15 cellular contexts compared by ENCODE assay signal in the genomic region with DNA sequence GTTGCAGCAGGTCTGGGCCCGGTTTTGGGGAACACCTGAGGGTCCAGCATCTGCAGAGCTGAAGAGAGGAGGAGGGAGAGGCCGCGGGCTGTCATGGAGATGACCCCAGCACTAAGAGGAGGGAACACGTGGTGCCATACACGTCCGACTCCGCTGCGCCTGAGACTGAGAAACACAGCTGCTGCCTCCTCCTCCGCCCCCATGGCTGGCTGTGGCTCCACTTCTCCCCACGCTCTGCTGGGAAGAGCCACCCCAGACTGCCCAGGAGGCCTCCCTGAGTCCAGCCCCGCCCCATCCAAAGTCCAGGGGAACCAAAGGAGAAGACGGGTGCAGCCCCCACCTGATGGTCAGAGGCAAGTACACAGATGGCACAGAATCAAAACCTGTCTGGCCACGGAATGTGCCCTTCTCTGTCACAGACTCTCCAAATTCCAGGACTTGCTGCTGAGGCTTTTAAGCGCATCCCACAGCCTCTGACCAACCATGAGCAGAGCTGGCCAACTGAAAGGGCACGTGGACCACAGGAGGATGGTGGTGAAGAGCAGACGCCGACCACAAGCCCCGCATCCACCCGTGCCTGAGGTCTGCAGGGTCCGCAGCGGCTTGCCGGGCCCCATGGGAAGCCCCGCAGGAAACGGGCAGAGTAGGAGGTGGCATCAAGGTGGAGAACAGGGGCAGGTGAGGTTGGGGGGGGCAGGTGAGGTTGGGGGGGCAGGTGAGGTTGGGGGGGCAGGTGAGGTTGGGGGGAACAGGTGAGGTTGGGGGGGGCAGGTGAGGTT.
"Had no signal": no experiment of that assay in that cellular context is flagged by ENCODE, and none has a peak within 500 bp of the region (broad histone marks: within the 10 kb centered on the region; RNA-seq: fewer than 3 reads in every experiment).

No MANE protein-coding gene starts in this region.

- H3K4me2 ChIP-seq: smooth muscle cell had no signal

- ATAC-seq: activated CD4-positive, CD25-positive, alpha-beta regulatory T cell treated with anti-CD3 and anti-CD28 coated beads, Interleukin-2, amount 50 U/mL, for 24 hours; naive thymus-derived CD8-positive, alpha-beta T cell; stimulated activated naive B cell treated with anti-CD40 and anti-IgM and Interleukin-4, amounts not matched to agents 10 μg/mL and 1 μg/mL and 100 μg/mL, for 72 hours had no signal

- H3K4me3 ChIP-seq: psoas muscle, smooth muscle cell had no signal

- DNase-seq: activated CD4-positive, alpha-beta T cell treated with anti-CD3 and anti-CD28 coated beads, Interleukin-2, amount 50 U/mL, for 4 hours; activated effector memory CD4-positive, alpha-beta T cell treated with anti-CD3 and anti-CD28 coated beads, Interleukin-2, amount 50 U/mL, for 16 hours; activated naive CD8-positive, alpha-beta T cell treated with anti-CD3 and anti-CD28 coated beads for 36 hours; activated T-cell treated with anti-CD3 and anti-CD28 coated beads, Interleukin-2, amount 50 U/mL, for 24 hours; endodermal cell; erythroblast; hypothalamus; mammary epithelial cell; stimulated activated CD4-positive, alpha-beta T cell treated with anti-CD3 and anti-CD28 coated beads, Interleukin-2, amount 100 ng/mL, for 24 hours; stimulated activated naive B cell treated with anti-CD40 and anti-IgM and Interleukin-4, amounts not matched to agents 10 μg/mL and 1 μg/mL and 100 μg/mL, for 72 hours; substantia nigra had no signal

- H3K27ac ChIP-seq: psoas muscle had no signal
